28 cellular contexts compared by ENCODE assay signal in genomic region chr17:28703552-28704218, GRCh38. TPM values are rescaled to one million over a fixed set of nuclear protein-coding genes. Genes with fewer than 3 reads are reported as not detected.
A peak's percentile ranks its signal among the peaks of the same experiment; 100 is the strongest.
DNase-seq lines count a peak whose midpoint lies in the region; ATAC-seq and TF ChIP-seq lines count a peak whose summit lies in the region.
"Had no signal": no experiment of that assay in that cellular context is flagged by ENCODE, and none has a peak within 500 bp of the region (broad histone marks: within the 10 kb centered on the region; RNA-seq: fewer than 3 reads in every experiment).

No MANE protein-coding gene starts in this region.

- H3K9ac ChIP-seq in SK-N-SH = no peak overlapping the region

- DNase-seq in D341Med (ENCODE audit: low spot score) (peak; percentile 35), nephron progenitor cell (no peak), medulla oblongata (ENCODE audit: extremely low spot score) (no peak), SK-N-SH (no peak)
- DNase-seq: activated T-cell treated with anti-CD3 and anti-CD28 coated beads, Interleukin-2, amount 50 U/mL, for 4 hours; amniotic stem cell; COR-L47; DMS53; effector CD8-positive, alpha-beta T cell; erythroblast; HCEC 1CT; Kasumi-1; left lung; MV-4-11; NCI-H1694; NCI-H446; NCI-H774; stimulated activated CD4-positive, alpha-beta T cell treated with anti-CD3 and anti-CD28 coated beads, Interleukin-4, amount 100 ng/mL, for 4 hours; SW 1271; T1000; trophoblast cell had no signal

- peaks cover 0 to 14% of the 10 kb centered on the region in 2 experiments; a peak in 1 of 4 replicates for H3K4me1 ChIP-seq in SK-N-SH (ENCODE audit: control insufficient read depth in 1 of 2, insufficient read depth in 2 of 2, low read depth in 1 of 2, low read length in 1 of 2)
- H3K4me1 ChIP-seq: breast epithelium, left lung had no signal

- no peaks in the 10 kb centered on the region for H3K9me3 ChIP-seq in SK-N-SH
- H3K9me3 ChIP-seq: BLaER1 treated with 17β-estradiol and CSF1 and Interleukin-3, amounts not matched to agents 10 nM and 100 nM; breast epithelium; left lung had no signal

- TF ChIP-seq CTCF in 22Rv1 (IDR thresholded peaks at IDR 0.05) (no peak), nephron progenitor cell (IDR thresholded peaks at IDR 0.05) (no peak), SK-N-SH (IDR thresholded peaks at IDR 0.05) (no peak)

- H3K4me3 Mint-ChIP-seq in nephron progenitor cell = no peak overlapping the region
- H3K4me3 Mint-ChIP-seq: activated CD4-positive, alpha-beta T cell treated with anti-CD3 and anti-CD28 coated beads, Interleukin-2, amount 10 ng/mL, durations not matched to agents 24 days and 14 days; activated T-cell treated with anti-CD3 and anti-CD28 coated beads, Interleukin-2, amount 50 U/mL, for 4 hours had no signal

- peak overlapping the region; percentile 91 for H3K27ac Mint-ChIP-seq in nephron progenitor cell

- no peaks in the 10 kb centered on the region for H3K9me3 Mint-ChIP-seq in nephron progenitor cell
- H3K9me3 Mint-ChIP-seq: activated CD4-positive, alpha-beta T cell treated with anti-CD3 and anti-CD28 coated beads, Interleukin-2, amount 10 ng/mL, durations not matched to agents 24 days and 14 days; activated T-cell treated with anti-CD3 and anti-CD28 coated beads, Interleukin-2, amount 50 U/mL, for 4 hours had no signal

- peaks cover 3% of the 10 kb centered on the region for H3K27me3 Mint-ChIP-seq in nephron progenitor cell (ENCODE audit: low read depth, poor library complexity)
- H3K27me3 Mint-ChIP-seq: activated CD4-positive, alpha-beta T cell treated with anti-CD3 and anti-CD28 coated beads, Interleukin-2, amount 10 ng/mL, durations not matched to agents 24 days and 14 days had no signal

- ATAC-seq in GM21619 (IDR thresholded peaks at IDR 0.05; ENCODE audit: unreplicated experiment) (no peak), HG03139 (IDR thresholded peaks at IDR 0.05; ENCODE audit: unreplicated experiment) (no peak)
- ATAC-seq: activated T-cell treated with anti-CD3 and anti-CD28 coated beads, Interleukin-2, amount 50 U/mL, for 4 hours; left lung had no signal

- H3K27ac ChIP-seq in 22Rv1 (peak overlapping the region; percentile 99; the same call in 1 of the 2 replicates), cingulate gyrus (ENCODE audit: low read depth, low read length) (peak overlapping the region; percentile 77), SK-N-SH (ENCODE audit: low read depth in 2 of 2, low read length in 1 of 2) (no peak overlapping the region; a peak in 1 of 4 replicates)
- H3K27ac ChIP-seq: BLaER1 treated with 17β-estradiol and CSF1 and Interleukin-3, amounts not matched to agents 10 nM and 100 nM; breast epithelium; left lung had no signal

- H3K4me2 ChIP-seq in SK-N-SH = no peak overlapping the region
- H3K4me2 ChIP-seq: BLaER1 treated with 17β-estradiol and CSF1 and Interleukin-3, amounts not matched to agents 10 nM and 100 nM had no signal

- H3K36me3 Mint-ChIP-seq in nephron progenitor cell (ENCODE audit: low read depth) = peaks cover 41% of the 10 kb centered on the region

- peaks cover 14% of the 10 kb centered on the region for H3F3A ChIP-seq in SK-N-SH (replicated peaks; ENCODE audit: insufficient read depth)

- no peak for TF ChIP-seq RAD21 in SK-N-SH (IDR thresholded peaks at IDR 0.05; ENCODE audit: low read length)

- WGBS in SK-N-SH (ENCODE audit: low lambda C conversion rate) = 95% methylated on average over 16 of the region's 16 CpGs

- H3K4me1 Mint-ChIP-seq in nephron progenitor cell = peaks cover 21% of the 10 kb centered on the region

- CTCF ChIA-PET in SK-N-SH (lab: Yijun Ruan, JAX) = interaction anchor here (0.8 to 1.2 kb wide), 2 partner anchors 41 to 45 kb away, joined by 3 read pairs; no protein-coding TSS in a partner anchor

- no peaks in the 10 kb centered on the region for H4K20me1 ChIP-seq in SK-N-SH (ENCODE audit: insufficient read depth)

- H3K4me3 ChIP-seq in SK-N-SH (ENCODE audit: low read depth in 2 of 2, low read length in 1 of 2) = no peak overlapping the region
- H3K4me3 ChIP-seq: BLaER1 treated with 17β-estradiol and CSF1 and Interleukin-3, amounts not matched to agents 10 nM and 100 nM; breast epithelium; left lung had no signal

- peaks cover 21 to 54% of the 10 kb centered on the region in 2 experiments for H3K36me3 ChIP-seq in SK-N-SH (replicated peaks in 1 of 2; ENCODE audit: control insufficient read depth in 1 of 2, insufficient read depth in 2 of 2, low read length in 1 of 2)

- POLR2A ChIA-PET in SK-N-SH (lab: Yijun Ruan, JAX) = interaction anchor here (1.1 kb wide), 1 partner anchor 11 kb away, joined by 3 read pairs; no protein-coding TSS in a partner anchor

- no peaks in the 10 kb centered on the region for H3K27me3 ChIP-seq in SK-N-SH (ENCODE audit: insufficient read depth)
- H3K27me3 ChIP-seq: BLaER1 treated with 17β-estradiol and CSF1 and Interleukin-3, amounts not matched to agents 10 nM and 100 nM; breast epithelium; left lung had no signal

- H3K9me2 ChIP-seq in SK-N-SH = no peaks in the 10 kb centered on the region

- no peak for TF ChIP-seq EP300 in SK-N-SH (IDR thresholded peaks at IDR 0.05; ENCODE audit: borderline replicate concordance in 1 of 2, low read depth in 1 of 2, low read length in 1 of 2)

- H2AFZ ChIP-seq in SK-N-SH (ENCODE audit: low read depth) = no peak overlapping the region

- no peaks in the 10 kb centered on the region for H3K79me2 ChIP-seq in SK-N-SH (ENCODE audit: insufficient read depth)

TF ChIP-seq in SK-N-SH, 30 proteins besides CTCF, POLR2A, EP300 and RAD21 (continues in another document):
- TF ChIP-seq FOXJ3 (CRISPR knock-in tag; IDR thresholded peaks at IDR 0.05) (no peak), CHD2 (IDR thresholded peaks at IDR 0.05; ENCODE audit: low read length, partially characterized antibody) (no peak), ELF1 (IDR thresholded peaks at IDR 0.05) (no peak), POLR2AphosphoS5 (IDR thresholded peaks at IDR 0.05; ENCODE audit: low read depth, low read length) (no peak), NFIC (IDR thresholded peaks at IDR 0.05; ENCODE audit: borderline replicate concordance) (no peak), RXRA (IDR thresholded peaks at IDR 0.05; ENCODE audit: borderline replicate concordance, low read depth) (no peak), FOSL2 (IDR thresholded peaks at IDR 0.05; ENCODE audit: borderline replicate concordance, low read depth) (no peak), MXI1 (IDR thresholded peaks at IDR 0.05; ENCODE audit: low read depth, low read length) (no peak), TCF12 (IDR thresholded peaks at IDR 0.05) (no peak), USF1 (IDR thresholded peaks at IDR 0.05; ENCODE audit: borderline replicate concordance, low read depth) (no peak), REST (IDR thresholded peaks at IDR 0.05; ENCODE audit: low read depth, low read length) (no peak), RCOR1 (IDR thresholded peaks at IDR 0.05; ENCODE audit: low read length) (no peak)

RNA-seq across cellular contexts. Expression of gene PROCA1, which starts 8.0 kb away (rescaled TPM):
- 6.4 and 7.1 TPM in 2 replicates for polyA plus RNA-seq in SK-N-SH (2012; rRNA removed)
- polyA plus RNA-seq in SK-N-SH (2012; cell fraction: cytosol; rRNA removed) = 2.3 and 3.3 TPM in 2 replicates
- 41.6 and 58.1 TPM in 2 replicates for polyA plus RNA-seq in SK-N-SH (2012; cell fraction: nucleus; rRNA removed)

RNA-seq across cellular contexts. Expression of gene RAB34, which starts 14.0 kb away (rescaled TPM):
- 0.06 and 0.18 TPM in 2 replicates for polyA plus RNA-seq in SK-N-SH (2012; rRNA removed)
- 0.03 and 0.22 TPM in 2 replicates for polyA plus RNA-seq in SK-N-SH (2012; cell fraction: cytosol; rRNA removed)
- polyA plus RNA-seq in SK-N-SH (2012; cell fraction: nucleus; rRNA removed) = 0.50 and 0.54 TPM in 2 replicates

RNA-seq across cellular contexts. Expression of gene RPL23A, which starts 16.1 kb away (rescaled TPM):
- polyA plus RNA-seq in SK-N-SH (2012; rRNA removed) = 1,147 and 1,359 TPM in 2 replicates
- polyA plus RNA-seq in SK-N-SH (2012; cell fraction: cytosol; rRNA removed) = 1,566 and 2,493 TPM in 2 replicates
- 219 and 277 TPM in 2 replicates for polyA plus RNA-seq in SK-N-SH (2012; cell fraction: nucleus; rRNA removed)

RNA-seq across cellular contexts. Expression of gene TLCD1, which starts 22.3 kb away (rescaled TPM):
- 18.3 and 21.6 TPM in 2 replicates for polyA plus RNA-seq in SK-N-SH (2012; rRNA removed)
- 15.0 and 18.4 TPM in 2 replicates for polyA plus RNA-seq in SK-N-SH (2012; cell fraction: cytosol; rRNA removed)
- polyA plus RNA-seq in SK-N-SH (2012; cell fraction: nucleus; rRNA removed) = 6.5 and 7.8 TPM in 2 replicates

RNA-seq across cellular contexts. Expression of gene NEK8, which starts 24.9 kb away (rescaled TPM):
- 6.0 and 11.0 TPM in 2 replicates for polyA plus RNA-seq in SK-N-SH (2012; rRNA removed)
- 3.3 and 3.7 TPM in 2 replicates for polyA plus RNA-seq in SK-N-SH (2012; cell fraction: cytosol; rRNA removed)
- polyA plus RNA-seq in SK-N-SH (2012; cell fraction: nucleus; rRNA removed) = 26.3 and 30.9 TPM in 2 replicates

Comparison
In these comparisons a context has a peak if more than half of its experiments do, and no peak if none do; other contexts are left out.
1. H3K27ac ChIP-seq: peak in 22Rv1 (single experiment) and cingulate gyrus (single experiment); none in SK-N-SH (0 of 2).